ENCODE assay signal across 8 cellular contexts in the genomic region with DNA sequence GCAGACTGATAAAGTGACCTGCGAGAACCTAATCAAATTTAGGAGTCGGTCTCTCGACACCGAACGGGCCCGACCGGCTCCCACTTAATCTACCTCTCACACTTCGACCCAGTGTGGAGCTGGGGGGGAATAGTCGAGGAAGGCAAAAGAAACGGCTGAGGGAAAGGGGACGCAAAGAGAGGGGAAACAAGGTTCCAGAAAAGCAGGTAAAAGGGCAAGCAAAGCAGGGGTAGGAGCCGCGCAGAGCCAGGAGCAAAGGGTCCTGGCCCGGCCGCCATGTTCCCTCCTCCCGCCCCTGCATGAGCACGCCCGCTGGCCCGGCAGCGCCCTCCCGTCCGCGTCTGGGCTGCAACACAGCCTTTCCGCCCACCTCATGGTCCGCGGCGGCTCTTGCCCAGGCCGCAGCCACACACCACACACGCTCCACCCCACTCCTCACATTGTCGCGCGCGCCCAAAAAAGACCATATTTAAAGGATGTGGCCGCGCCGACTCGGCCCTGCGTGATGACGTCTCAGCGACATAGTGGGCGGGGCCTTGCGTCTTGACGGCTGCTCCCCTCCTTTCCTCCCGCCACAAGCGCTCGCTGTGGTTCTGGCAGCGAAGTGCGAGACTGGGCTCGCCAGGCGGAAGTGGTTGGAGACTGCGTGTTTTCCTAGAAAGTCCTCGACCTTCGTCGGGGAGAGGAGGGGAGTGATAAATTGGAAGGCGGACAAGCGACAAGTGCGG. TPM values are rescaled to one million over a fixed set of nuclear protein-coding genes. Genes with fewer than 3 reads are reported as not detected.
DNase-seq lines count a peak whose midpoint lies in the region; ATAC-seq and TF ChIP-seq lines count a peak whose summit lies in the region.

A gene with protein sequence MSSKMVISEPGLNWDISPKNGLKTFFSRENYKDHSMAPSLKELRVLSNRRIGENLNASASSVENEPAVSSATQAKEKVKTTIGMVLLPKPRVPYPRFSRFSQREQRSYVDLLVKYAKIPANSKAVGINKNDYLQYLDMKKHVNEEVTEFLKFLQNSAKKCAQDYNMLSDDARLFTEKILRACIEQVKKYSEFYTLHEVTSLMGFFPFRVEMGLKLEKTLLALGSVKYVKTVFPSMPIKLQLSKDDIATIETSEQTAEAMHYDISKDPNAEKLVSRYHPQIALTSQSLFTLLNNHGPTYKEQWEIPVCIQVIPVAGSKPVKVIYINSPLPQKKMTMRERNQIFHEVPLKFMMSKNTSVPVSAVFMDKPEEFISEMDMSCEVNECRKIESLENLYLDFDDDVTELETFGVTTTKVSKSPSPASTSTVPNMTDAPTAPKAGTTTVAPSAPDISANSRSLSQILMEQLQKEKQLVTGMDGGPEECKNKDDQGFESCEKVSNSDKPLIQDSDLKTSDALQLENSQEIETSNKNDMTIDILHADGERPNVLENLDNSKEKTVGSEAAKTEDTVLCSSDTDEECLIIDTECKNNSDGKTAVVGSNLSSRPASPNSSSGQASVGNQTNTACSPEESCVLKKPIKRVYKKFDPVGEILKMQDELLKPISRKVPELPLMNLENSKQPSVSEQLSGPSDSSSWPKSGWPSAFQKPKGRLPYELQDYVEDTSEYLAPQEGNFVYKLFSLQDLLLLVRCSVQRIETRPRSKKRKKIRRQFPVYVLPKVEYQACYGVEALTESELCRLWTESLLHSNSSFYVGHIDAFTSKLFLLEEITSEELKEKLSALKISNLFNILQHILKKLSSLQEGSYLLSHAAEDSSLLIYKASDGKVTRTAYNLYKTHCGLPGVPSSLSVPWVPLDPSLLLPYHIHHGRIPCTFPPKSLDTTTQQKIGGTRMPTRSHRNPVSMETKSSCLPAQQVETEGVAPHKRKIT (minus strand): TSS at position 510 of the 728 bp plus-strand sequence. CDS start 1,165 bp downstream, outside the sequence.

- peak within 1 kb of the TSS; percentile 85 for H2BK5ac ChIP-seq in IMR-90 (ENCODE audit: low read depth, low read length, poor library complexity, severe bottlenecking)

- peak within 1 kb of the TSS; percentile 92 for H3K23ac ChIP-seq in IMR-90 (ENCODE audit: low read depth, low read length)

- H3K36me3 ChIP-seq in IMR-90 (ENCODE audit: control insufficient read depth, insufficient read depth, low read length) = peaks cover 2% of the 10 kb centered on the region

- H2AFZ ChIP-seq in IMR-90 (replicated peaks; ENCODE audit: low read length, poor library complexity) = peak within 1 kb of the TSS; percentile 96

- H3K4me1 ChIP-seq in IMR-90 (ENCODE audit: control insufficient read depth, insufficient read depth, low read length) = peaks cover 3% of the 10 kb centered on the region
- H3K4me1 ChIP-seq in mononuclear cell (ENCODE audit: insufficient read depth, low read length) = peaks cover 25% of the 10 kb centered on the region

- ATAC-seq in GM21528 (IDR thresholded peaks at IDR 0.05; ENCODE audit: low FRiP score, unreplicated experiment) = peak; percentile 86
- peak; percentile 93 for ATAC-seq in IMR-90 (ENCODE audit: low read depth)

- no peak for TF ChIP-seq RAD21 in IMR-90 (IDR thresholded peaks at IDR 0.05; ENCODE audit: low read length)

- H3K4me2 ChIP-seq in IMR-90 (ENCODE audit: low read depth, low read length) = peak within 1 kb of the TSS; percentile 96

- H2BK120ac ChIP-seq in IMR-90 (ENCODE audit: low read depth, low read length) = peak within 1 kb of the TSS; percentile 18

- dilution Hi-C loops in IMR-90 (cut with HindIII; ENCODE audit: low sequenced_read_pairs, unreplicated experiment) = no loop called here

- H3K9me1 ChIP-seq in IMR-90 (ENCODE audit: insufficient read depth, low read length) = no peaks in the 10 kb centered on the region; the same call in 1 of the 2 replicates

- H3K79me1 ChIP-seq in IMR-90 (ENCODE audit: low read depth in 1 of 2, low read length in 2 of 2) = peaks cover 11 to 16% of the 10 kb centered on the region in 2 experiments

- H4K91ac ChIP-seq in IMR-90 (ENCODE audit: insufficient read depth, low read depth, low read length) = peak within 1 kb of the TSS; percentile 88

- H4K5ac ChIP-seq in IMR-90 (ENCODE audit: low read depth, low read length) = peak within 1 kb of the TSS; percentile 80

- no TSS peak for BruUV-seq in IMR-90 (replicated peaks; lab: Mats Ljungman, UMichigan)

- peak within 1 kb of the TSS; percentile 93 for H3K56ac ChIP-seq in IMR-90 (ENCODE audit: extremely low read depth, insufficient read depth, low read length)

- H2AK9ac ChIP-seq in IMR-90 (replicated peaks; ENCODE audit: low read depth, low read length, poor library complexity) = peak within 1 kb of the TSS; percentile 80

- H2BK15ac ChIP-seq in IMR-90 (ENCODE audit: low read depth, low read length) = peak within 1 kb of the TSS; percentile 55; the same call in 2 of the 3 replicates

- peak within 1 kb of the TSS; percentile 90 for H3K14ac ChIP-seq in IMR-90 (replicated peaks; ENCODE audit: low read depth, low read length)

- peak within 1 kb of the TSS; percentile 65 for H2AK5ac ChIP-seq in IMR-90 (ENCODE audit: low read depth, low read length)

- CTCF ChIA-PET in IMR-90 (lab: Yijun Ruan, JAX) = interaction anchor here (1.0 kb wide), 1 partner anchor 42 kb away, joined by 3 read pairs; no protein-coding TSS in a partner anchor

- H2BK20ac ChIP-seq in IMR-90 (ENCODE audit: low read depth, low read length) = 0 out of 2 replicates have a peak within 1 kb of the TSS, but pooled peaks have one; percentile 2

- TF ChIP-seq POLR2A in IMR-90 (IDR thresholded peaks at IDR 0.05; ENCODE audit: low read depth, low read length) = peak; percentile 92

- peak within 1 kb of the TSS; percentile 88 for H3K4ac ChIP-seq in IMR-90 (ENCODE audit: low read depth, low read length)

- intact Hi-C loops in IMR-90 (cut with micrococcal nuclease) = loop anchor here (10.0 kb wide), 1 partner anchor 794 kb away; a partner anchor contains a TSS

- H3K9me3 ChIP-seq in IMR-90 (ENCODE audit: control insufficient read depth, insufficient read depth, low read length) = no peaks in the 10 kb centered on the region
- H3K9me3 ChIP-seq in mononuclear cell (ENCODE audit: low read depth, low read length) = no peaks in the 10 kb centered on the region

- DNase-seq in DMS 273 treated with DMSO at 0.1 percent for 48 hours (lab: John Stamatoyannopoulos, UW) = peak; percentile 70
- DNase-seq in IMR-90 = peak; percentile 94
- DNase-seq in OCI-M1 (lab: John Stamatoyannopoulos, UW) = peak; percentile 99
- DNase-seq in activated T-cell treated with anti-CD3 and anti-CD28 coated beads for 4 hours = peak; percentile 95
- DNase-seq in epithelial cell of esophagus (ENCODE audit: low read depth) = peak; percentile 94
- DNase-seq in stimulated activated CD8-positive, alpha-beta memory T cell treated with anti-CD3 and anti-CD28 coated beads, Interleukin-4, amount 100 ng/mL, for 1 hour (ENCODE audit: low read depth in 2 of 2, low spot score in 1 of 2) = peak; percentile 90 to 94

- no peaks in the 10 kb centered on the region for H4K20me1 ChIP-seq in IMR-90 (ENCODE audit: insufficient read depth, low read length)

- peak within 1 kb of the TSS; percentile 96 for H3K9ac ChIP-seq in IMR-90 (ENCODE audit: low read depth, low read length)

- H3K27me3 ChIP-seq in IMR-90 (ENCODE audit: control insufficient read depth, insufficient read depth, low read length) (no peaks in the 10 kb centered on the region), mononuclear cell (ENCODE audit: insufficient read depth, low read length) (no peaks in the 10 kb centered on the region)

- H4K8ac ChIP-seq in IMR-90 (ENCODE audit: low read depth in 2 of 2, low read length in 2 of 2) = peak within 1 kb of the TSS; percentile 91 to 92

- peak within 1 kb of the TSS; percentile 72 for H3K4me3 ChIP-seq in IMR-90 (ENCODE audit: insufficient read depth, low read depth, low read length)
- peak within 1 kb of the TSS; percentile 90 for H3K4me3 ChIP-seq in epithelial cell of esophagus (ENCODE audit: low read length)
- peak within 1 kb of the TSS; percentile 83 for H3K4me3 ChIP-seq in mononuclear cell (ENCODE audit: low read length)

- H3K18ac ChIP-seq in IMR-90 (ENCODE audit: low read depth, low read length) = peak within 1 kb of the TSS; percentile 74

- peak; percentile 10; the same call in 1 of the 2 replicates for TF ChIP-seq CTCF in IMR-90 (conservative IDR thresholded peaks at IDR 0.05; ENCODE audit: low read depth, low read length)
- TF ChIP-seq CTCF in epithelial cell of esophagus (IDR thresholded peaks at IDR 0.05; ENCODE audit: insufficient read depth, low read depth, low read length, missing control alignments) = no peak

- in situ Hi-C loops in IMR-90 (cut with MboI; ENCODE audit: low sequenced_read_pairs) = no loop called here

- 0% methylated on average over 5 of the region's 57 CpGs; no CpG with 5 or more reads in 1 of the 2 experiments for WGBS in IMR-90 (ENCODE audit: extremely low coverage in 2 of 2, insufficient read length in 1 of 2), 2 experiments

- POLR2A ChIA-PET in IMR-90 (lab: Charles Lee; ENCODE audit: unreplicated experiment) = no interaction called here

- peak within 1 kb of the TSS; percentile 88 for H3K27ac ChIP-seq in IMR-90 (ENCODE audit: insufficient read depth, low read length)

TF ChIP-seq in IMR-90, 13 proteins besides CTCF, POLR2A, EP300 and RAD21 (continues in another document):
- TF ChIP-seq BHLHE40 (IDR thresholded peaks at IDR 0.05; ENCODE audit: low read depth, low read length) = no peak
- no peak for TF ChIP-seq NFE2L2 (IDR thresholded peaks at IDR 0.05; ENCODE audit: low read depth, low read length)
- TF ChIP-seq, protein P1, sequence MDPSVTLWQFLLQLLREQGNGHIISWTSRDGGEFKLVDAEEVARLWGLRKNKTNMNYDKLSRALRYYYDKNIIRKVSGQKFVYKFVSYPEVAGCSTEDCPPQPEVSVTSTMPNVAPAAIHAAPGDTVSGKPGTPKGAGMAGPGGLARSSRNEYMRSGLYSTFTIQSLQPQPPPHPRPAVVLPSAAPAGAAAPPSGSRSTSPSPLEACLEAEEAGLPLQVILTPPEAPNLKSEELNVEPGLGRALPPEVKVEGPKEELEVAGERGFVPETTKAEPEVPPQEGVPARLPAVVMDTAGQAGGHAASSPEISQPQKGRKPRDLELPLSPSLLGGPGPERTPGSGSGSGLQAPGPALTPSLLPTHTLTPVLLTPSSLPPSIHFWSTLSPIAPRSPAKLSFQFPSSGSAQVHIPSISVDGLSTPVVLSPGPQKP (IDR thresholded peaks at IDR 0.05; ENCODE audit: borderline replicate concordance, low read depth, low read length) = no peak
- no peak for TF ChIP-seq CHD1 (IDR thresholded peaks at IDR 0.05; ENCODE audit: low read depth, low read length)
- TF ChIP-seq MXI1 (IDR thresholded peaks at IDR 0.05; ENCODE audit: borderline replicate concordance, low read depth, low read length) = peak; percentile 73; the same call in 1 of the 2 replicates
- TF ChIP-seq RFX5 (IDR thresholded peaks at IDR 0.05; ENCODE audit: low read depth, low read length) = no peak
- no peak for TF ChIP-seq MAFK (IDR thresholded peaks at IDR 0.05; ENCODE audit: low read depth, low read length)
- no peak for TF ChIP-seq FOS (IDR thresholded peaks at IDR 0.05; ENCODE audit: low read depth, low read length)
- peak; percentile 76 for TF ChIP-seq MAZ (IDR thresholded peaks at IDR 0.05; ENCODE audit: borderline replicate concordance, low read depth, low read length)

RNA-seq across cellular contexts. Expression of the gene that starts here (rescaled TPM):
- 21.1 and 22.8 TPM in 2 replicates for total RNA-seq in IMR-90 (2012; rRNA removed)
- polyA plus RNA-seq in IMR-90 (2012; rRNA removed) = 11.3 and 14.7 TPM in 2 replicates
- polyA plus RNA-seq in IMR-90 (2012; cell fraction: cytosol; rRNA removed) = 2.0 and 3.0 TPM in 2 replicates
- 3.6 and 24.3 TPM in 2 replicates for polyA plus RNA-seq in IMR-90 (2012; cell fraction: nucleus; rRNA removed; ENCODE audit: low replicate concordance)
- total RNA-seq in mononuclear cell = 27.1 TPM

Comparison
In these comparisons a context has a peak if more than half of its experiments do, and no peak if none do; other contexts are left out.
1. Peak in every context shown above with its lines: DNase-seq, ATAC-seq, H3K4me3 ChIP-seq and H3K27ac ChIP-seq.